14 cellular contexts compared by ENCODE assay signal in genomic region chr2:219995409-219995808, GRCh38.
DNase-seq lines count a peak whose midpoint lies in the region; TF ChIP-seq lines count a peak whose summit lies in the region.
"Had no signal": no experiment of that assay in that cellular context is flagged by ENCODE, and none has a peak within 500 bp of the region (broad histone marks: within the 10 kb centered on the region; RNA-seq: fewer than 3 reads in every experiment).

No MANE protein-coding gene starts in this region.

- no peaks in the 10 kb centered on the region for H3K36me3 Mint-ChIP-seq in nephron (ENCODE audit: low read depth)

- no peak overlapping the region for H3K4me3 ChIP-seq in GM23248
- no peak overlapping the region for H3K4me3 ChIP-seq in coronary artery
- H3K4me3 ChIP-seq in osteoblast (ENCODE audit: insufficient read depth, low read length): no peak overlapping the region
- H3K4me3 ChIP-seq in tibial artery: no peak overlapping the region
- H3K4me3 ChIP-seq: A549 had no signal

- peaks cover 30% of the 10 kb centered on the region for H3K4me1 Mint-ChIP-seq in nephron

- H4K20me1 ChIP-seq in GM23248 (ENCODE audit: insufficient read depth) (no peaks in the 10 kb centered on the region), osteoblast (ENCODE audit: insufficient read depth, low read length) (no peaks in the 10 kb centered on the region)

- no peak for TF ChIP-seq CTCF in coronary artery (IDR thresholded peaks at IDR 0.05)
- TF ChIP-seq CTCF in nephron (IDR thresholded peaks at IDR 0.05; ENCODE audit: unreplicated experiment in 3 of 3): no peak
- TF ChIP-seq CTCF in osteoblast (IDR thresholded peaks at IDR 0.05; ENCODE audit: extremely low read depth, low read depth, low read length): no peak
- TF ChIP-seq CTCF in tibial artery (IDR thresholded peaks at IDR 0.05): no peak

- DNase-seq in GM23248: no peak
- DNase-seq in coronary artery (ENCODE audit: low spot score): peak; percentile 24
- no peak for DNase-seq in osteoblast (ENCODE audit: insufficient read length, low spot score, missing footprints)
- DNase-seq in kidney glomerular epithelial cell (lab: John Stamatoyannopoulos, UW): no peak
- DNase-seq in SIG-M5 treated with dmso at 0.1 percent for 504 hours (lab: John Stamatoyannopoulos, UW; ENCODE audit: unreplicated experiment): no peak
- no peak for DNase-seq in tibial artery
- DNase-seq: AML-193; Caco-2; CD4-positive, alpha-beta T cell; H9 had no signal

- H3K4me3 Mint-ChIP-seq in nephron: no peak overlapping the region
- H3K4me3 Mint-ChIP-seq: CD4-positive, alpha-beta T cell; H9 had no signal

- no peaks in the 10 kb centered on the region for H3K79me2 ChIP-seq in GM23248 (ENCODE audit: insufficient read depth)
- no peaks in the 10 kb centered on the region for H3K79me2 ChIP-seq in osteoblast (ENCODE audit: insufficient read depth, low read length)

- no peaks in the 10 kb centered on the region for H3K9me2 ChIP-seq in GM23248 (ENCODE audit: insufficient read depth)

- no peak overlapping the region for H3K4me2 ChIP-seq in GM23248 (ENCODE audit: unreplicated experiment)
- no peak overlapping the region for H3K4me2 ChIP-seq in osteoblast (ENCODE audit: insufficient read depth, low read length)
- H3K4me2 ChIP-seq: A549 had no signal

- H3K27me3 Mint-ChIP-seq in nephron (ENCODE audit: low read depth): peaks cover 3% of the 10 kb centered on the region

- H2AFZ ChIP-seq in GM23248 (peak overlapping the region; percentile 54; the same call in 1 of the 2 replicates), osteoblast (ENCODE audit: low read length) (peak overlapping the region; percentile 6)

- H3F3A ChIP-seq in GM23248 (ENCODE audit: insufficient read depth): no peaks in the 10 kb centered on the region

- intact Hi-C loops in tibial artery (cut with DNase I; ENCODE audit: low total_unique reads): no loop called here

- no peaks in the 10 kb centered on the region for H3K9me3 Mint-ChIP-seq in nephron
- H3K9me3 Mint-ChIP-seq: CD4-positive, alpha-beta T cell; H9 had no signal

- H3K27me3 ChIP-seq in GM23248 (replicated peaks; ENCODE audit: insufficient read depth): no peaks in the 10 kb centered on the region
- H3K27me3 ChIP-seq in osteoblast (ENCODE audit: insufficient read depth, low read length): no peaks in the 10 kb centered on the region
- no peaks in the 10 kb centered on the region for H3K27me3 ChIP-seq in tibial artery

- no peak overlapping the region for H3K27ac ChIP-seq in GM23248
- no peak overlapping the region for H3K27ac ChIP-seq in coronary artery
- no peak overlapping the region for H3K27ac ChIP-seq in osteoblast (ENCODE audit: low read depth, low read length)
- H3K27ac ChIP-seq in tibial artery: no peak overlapping the region
- H3K27ac ChIP-seq: 22Rv1, A549, C4-2B had no signal

- in situ Hi-C loops in GM23248 (cut with MboI): no loop called here

- H3K27ac Mint-ChIP-seq in nephron: peak overlapping the region; percentile 22 to 83 (median 23)
- H3K27ac Mint-ChIP-seq: CD4-positive, alpha-beta T cell; H9 had no signal

- no peak overlapping the region for H3K9ac ChIP-seq in GM23248

- H3K4me1 ChIP-seq in GM23248 (ENCODE audit: insufficient read depth) (no peaks in the 10 kb centered on the region), osteoblast (ENCODE audit: insufficient read depth, low read length) (peaks cover 4% of the 10 kb centered on the region), tibial artery (no peaks in the 10 kb centered on the region)
- H3K4me1 ChIP-seq: A549 had no signal

- H3K36me3 ChIP-seq in GM23248 (ENCODE audit: low read depth) (no peaks in the 10 kb centered on the region), osteoblast (ENCODE audit: insufficient read depth, low read length) (no peaks in the 10 kb centered on the region), tibial artery (no peaks in the 10 kb centered on the region)

- 57 to 63% methylated on average over 5 of the region's 5 CpGs for WGBS in GM23248 (ENCODE audit: low coverage in 1 of 2, low lambda C conversion rate in 2 of 2, missing lambda C conversion rate in 2 of 2), 2 experiments

- H3K9me3 ChIP-seq in GM23248 (ENCODE audit: low read depth): no peaks in the 10 kb centered on the region
- H3K9me3 ChIP-seq in osteoblast (ENCODE audit: low read depth, low read length): no peaks in the 10 kb centered on the region
- H3K9me3 ChIP-seq in tibial artery: no peaks in the 10 kb centered on the region
- H3K9me3 ChIP-seq: A549, Caco-2 had no signal
